Comparison of ENCODE assay signal across 9 cellular contexts in the genomic region with DNA sequence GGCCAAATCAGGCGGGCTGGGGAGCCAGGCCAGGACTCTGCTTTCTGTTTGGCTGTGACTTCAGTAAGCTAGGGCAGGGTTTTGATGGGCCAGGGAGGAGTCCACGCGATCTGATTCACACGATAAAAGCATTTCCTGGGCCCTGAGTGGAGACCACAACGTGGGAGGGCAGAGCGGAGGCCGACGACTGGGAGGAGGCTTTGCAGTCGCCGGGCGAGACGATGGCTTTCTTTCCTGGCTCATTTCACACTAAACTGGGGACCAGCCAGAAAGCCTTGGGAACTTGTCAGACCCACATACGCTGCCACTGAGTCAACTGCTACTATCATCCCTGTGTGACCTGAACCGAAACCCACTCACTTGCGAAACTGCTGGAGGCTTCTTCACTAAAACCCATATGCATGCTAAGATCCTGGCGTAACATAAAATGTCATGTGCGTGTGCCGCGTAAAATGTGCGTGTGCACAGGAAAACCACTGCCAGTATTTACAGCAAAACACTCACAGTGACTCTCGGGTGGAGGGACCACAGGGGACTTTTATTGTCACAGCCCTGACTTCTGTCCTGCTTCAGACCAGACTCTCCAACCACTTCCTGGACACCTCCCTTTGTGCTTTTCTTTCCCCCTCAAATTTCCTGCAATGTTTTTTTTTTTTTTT. TPM values are rescaled to one million over a fixed set of nuclear protein-coding genes. Genes with fewer than 3 reads are reported as not detected.
DNase-seq lines count a peak whose midpoint lies in the region; ATAC-seq and TF ChIP-seq lines count a peak whose summit lies in the region.
"Had no signal": no experiment of that assay in that cellular context is flagged by ENCODE, and none has a peak within 500 bp of the region (broad histone marks: within the 10 kb centered on the region; RNA-seq: fewer than 3 reads in every experiment).

No MANE protein-coding gene starts in this region.

- no peaks in the 10 kb centered on the region for H3K27me3 Mint-ChIP-seq in activated T-helper 2 cell treated with anti-CD3 and anti-CD28 coated beads, Interferon-gamma antibody, Interleukin-2, Interleukin-4, amounts not matched to agents 10 μg/mL and 5 μg/mL and 100 μg/mL, durations not matched to agents 14 hours and 24 hours and 36 hours (ENCODE audit: low read depth)

- no peaks in the 10 kb centered on the region for H3K9me3 Mint-ChIP-seq in activated T-helper 2 cell treated with anti-CD3 and anti-CD28 coated beads, Interferon-gamma antibody, Interleukin-2, Interleukin-4, amounts not matched to agents 10 μg/mL and 5 μg/mL and 100 μg/mL, durations not matched to agents 14 hours and 24 hours and 36 hours

- no peaks in the 10 kb centered on the region for H3K36me3 ChIP-seq in left ventricle myocardium inferior

- H3K4me3 Mint-ChIP-seq in activated T-helper 2 cell treated with anti-CD3 and anti-CD28 coated beads, Interferon-gamma antibody, Interleukin-2, Interleukin-4, amounts not matched to agents 10 μg/mL and 5 μg/mL and 100 μg/mL, durations not matched to agents 14 hours and 24 hours and 36 hours (ENCODE audit: low read depth): peak overlapping the region; percentile 55

- H3K4me1 Mint-ChIP-seq in activated T-helper 2 cell treated with anti-CD3 and anti-CD28 coated beads, Interferon-gamma antibody, Interleukin-2, Interleukin-4, amounts not matched to agents 10 μg/mL and 5 μg/mL and 100 μg/mL, durations not matched to agents 14 hours and 24 hours and 36 hours (ENCODE audit: low read depth): peaks cover 49% of the 10 kb centered on the region

- intact Hi-C loops in activated T-helper 2 cell treated with anti-CD3 and anti-CD28 coated beads, Interferon-gamma antibody, Interleukin-2, Interleukin-4, amounts not matched to agents 10 μg/mL and 5 μg/mL and 100 μg/mL, durations not matched to agents 14 hours and 24 hours and 36 hours (cut with micrococcal nuclease): loop anchor here (1.0 kb wide), 1 partner anchor 22 kb away; no protein-coding TSS in a partner anchor
- intact Hi-C loops in left ventricle myocardium inferior (cut with micrococcal nuclease): no loop called here

- no peaks in the 10 kb centered on the region for H3K9me3 ChIP-seq in left ventricle myocardium inferior (replicated peaks)

- peak overlapping the region; percentile 40 for H3K4me3 ChIP-seq in left ventricle myocardium inferior
- H3K4me3 ChIP-seq: SK-N-MC had no signal

- H3K27ac Mint-ChIP-seq in activated T-helper 2 cell treated with anti-CD3 and anti-CD28 coated beads, Interferon-gamma antibody, Interleukin-2, Interleukin-4, amounts not matched to agents 10 μg/mL and 5 μg/mL and 100 μg/mL, durations not matched to agents 14 hours and 24 hours and 36 hours: peak overlapping the region; percentile 99

- peak; percentile 40 for ATAC-seq in GM19467 (IDR thresholded peaks at IDR 0.05; ENCODE audit: unreplicated experiment)

- H3K27ac ChIP-seq in left ventricle myocardium inferior (replicated peaks): peak overlapping the region; percentile 74
- H3K27ac ChIP-seq: SK-N-MC had no signal

- H3K27me3 ChIP-seq in left ventricle myocardium inferior (ENCODE audit: low read depth): no peaks in the 10 kb centered on the region

- H3K4me1 ChIP-seq in left ventricle myocardium inferior: peaks cover 18% of the 10 kb centered on the region

- DNase-seq in NOMO-1 treated with DMSO at 0.1 percent for 48 hours (lab: John Stamatoyannopoulos, UW; ENCODE audit: unreplicated experiment) (peak; percentile 37), left ventricle myocardium inferior (peak; percentile 56), superior temporal gyrus (ENCODE audit: extremely low spot score) (no peak), NCI-H1930 (lab: John Stamatoyannopoulos, UW) (no peak), NCI-H187 treated with DMSO at 0.1 percent for 48 hours (lab: John Stamatoyannopoulos, UW) (no peak)
- DNase-seq in activated T-helper 2 cell treated with anti-CD3 and anti-CD28 coated beads, Interferon-gamma antibody, Interleukin-2, Interleukin-4, amounts not matched to agents 10 μg/mL and 5 μg/mL and 100 μg/mL, durations not matched to agents 14 hours and 24 hours and 36 hours (ENCODE audit: low spot score): peak; percentile 82
- DNase-seq in stimulated activated CD4-positive, alpha-beta T cell treated with anti-CD3 and anti-CD28 coated beads, Interleukin-1b, Interleukin-23, amount 100 ng/mL, for 1 hour (ENCODE audit: low read depth in 2 of 2): peak; percentile 39 to 65

- no peak for TF ChIP-seq CTCF in left ventricle myocardium inferior (IDR thresholded peaks at IDR 0.05; ENCODE audit: borderline replicate concordance)

- H3K36me3 Mint-ChIP-seq in activated T-helper 2 cell treated with anti-CD3 and anti-CD28 coated beads, Interferon-gamma antibody, Interleukin-2, Interleukin-4, amounts not matched to agents 10 μg/mL and 5 μg/mL and 100 μg/mL, durations not matched to agents 14 hours and 24 hours and 36 hours (ENCODE audit: low read depth): no peaks in the 10 kb centered on the region

RNA-seq across cellular contexts. Expression of a gene that starts 14.2 kb away (rescaled TPM):
- total RNA-seq in activated T-helper 2 cell treated with anti-CD3 and anti-CD28 coated beads, Interferon-gamma antibody, Interleukin-2, Interleukin-4, amounts not matched to agents 10 μg/mL and 5 μg/mL and 100 μg/mL, durations not matched to agents 14 hours and 24 hours and 36 hours: 45.3 and 48.5 TPM in 2 replicates
- total RNA-seq in left ventricle myocardium inferior: 13.8 TPM

RNA-seq across cellular contexts. Expression of a gene that starts 22.1 kb away (rescaled TPM):
- total RNA-seq in activated T-helper 2 cell treated with anti-CD3 and anti-CD28 coated beads, Interferon-gamma antibody, Interleukin-2, Interleukin-4, amounts not matched to agents 10 μg/mL and 5 μg/mL and 100 μg/mL, durations not matched to agents 14 hours and 24 hours and 36 hours: not detected in 2 replicates
- total RNA-seq in left ventricle myocardium inferior: 24.1 TPM

RNA-seq across cellular contexts. Expression of a gene that starts 24.4 kb away (rescaled TPM):
- not detected in 2 replicates for total RNA-seq in activated T-helper 2 cell treated with anti-CD3 and anti-CD28 coated beads, Interferon-gamma antibody, Interleukin-2, Interleukin-4, amounts not matched to agents 10 μg/mL and 5 μg/mL and 100 μg/mL, durations not matched to agents 14 hours and 24 hours and 36 hours
- total RNA-seq in left ventricle myocardium inferior: 3.9 TPM

RNA-seq across cellular contexts. Expression of a gene that starts 48.0 kb away (rescaled TPM):
- total RNA-seq in activated T-helper 2 cell treated with anti-CD3 and anti-CD28 coated beads, Interferon-gamma antibody, Interleukin-2, Interleukin-4, amounts not matched to agents 10 μg/mL and 5 μg/mL and 100 μg/mL, durations not matched to agents 14 hours and 24 hours and 36 hours: 0.18 TPM in 1 of 2 replicates, not detected in the other
- not detected for total RNA-seq in left ventricle myocardium inferior

Comparison
In these comparisons a context has a peak if more than half of its experiments do, and no peak if none do; other contexts are left out.
1. DNase-seq: peak in NOMO-1 treated with DMSO at 0.1 percent for 48 hours (single experiment), activated T-helper 2 cell treated with anti-CD3 and anti-CD28 coated beads, Interferon-gamma antibody, Interleukin-2, Interleukin-4, amounts not matched to agents 10 μg/mL and 5 μg/mL and 100 μg/mL, durations not matched to agents 14 hours and 24 hours and 36 hours (single experiment), left ventricle myocardium inferior (single experiment) and stimulated activated CD4-positive, alpha-beta T cell treated with anti-CD3 and anti-CD28 coated beads, Interleukin-1b, Interleukin-23, amount 100 ng/mL, for 1 hour (2 of 2); none in superior temporal gyrus (single experiment), NCI-H1930 (0 of 2) and NCI-H187 treated with DMSO at 0.1 percent for 48 hours (single experiment).
2. RNA of a gene that starts 22.1 kb away (total RNA-seq): 24.1 TPM in left ventricle myocardium inferior (single experiment); not detected in activated T-helper 2 cell treated with anti-CD3 and anti-CD28 coated beads, Interferon-gamma antibody, Interleukin-2, Interleukin-4, amounts not matched to agents 10 μg/mL and 5 μg/mL and 100 μg/mL, durations not matched to agents 14 hours and 24 hours and 36 hours; every median in the first group is over 10 times any median in the second.